8 cellular contexts compared by ENCODE assay signal in the genomic region with DNA sequence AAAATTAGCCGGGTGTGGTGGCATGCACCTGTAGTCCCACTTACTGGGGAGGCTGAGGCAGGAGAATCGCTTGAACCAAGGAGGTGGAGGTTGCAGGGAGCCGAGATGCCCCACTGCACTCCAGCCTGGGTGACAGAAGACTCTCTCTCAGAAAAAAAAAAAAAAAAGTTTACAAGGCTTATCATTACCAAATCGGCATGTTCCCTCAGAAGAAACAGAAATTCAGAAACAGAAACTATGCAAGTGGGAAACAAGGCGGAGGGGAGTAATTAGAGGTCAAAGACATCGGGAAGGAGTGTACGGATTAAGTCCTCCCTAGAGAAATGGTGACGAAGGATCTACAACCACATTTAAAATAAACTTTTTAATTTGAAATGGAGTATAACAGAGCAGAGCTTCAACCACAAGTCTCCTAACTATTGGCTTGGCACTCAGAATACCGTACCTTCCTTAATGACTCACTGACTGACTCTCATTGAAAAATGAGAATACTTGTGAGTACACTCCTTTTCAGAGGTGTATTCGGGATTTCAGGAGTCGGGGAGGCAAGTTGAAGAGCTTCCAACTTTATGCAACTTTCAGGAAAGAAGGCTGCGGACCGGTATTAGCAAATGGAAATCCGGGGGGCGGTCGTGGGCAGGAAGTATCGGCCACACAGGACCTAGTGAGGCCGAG. TPM values are rescaled to one million over a fixed set of nuclear protein-coding genes. Genes with fewer than 3 reads are reported as not detected.
DNase-seq lines count a peak whose midpoint lies in the region; ATAC-seq and TF ChIP-seq lines count a peak whose summit lies in the region.

No MANE protein-coding gene starts in this region.

- peak overlapping the region; percentile 95 for H3K27ac Mint-ChIP-seq in activated CD8-positive, alpha-beta T cell treated with anti-CD3 and anti-CD28 coated beads, Interleukin-2, amount 10 ng/mL, durations not matched to agents 7 days and 5 days

- no peaks in the 10 kb centered on the region for H3K36me3 ChIP-seq in parathyroid adenoma (ENCODE audit: control insufficient read depth, insufficient read depth, low read length)

- H3K9me3 Mint-ChIP-seq in activated CD8-positive, alpha-beta T cell treated with anti-CD3 and anti-CD28 coated beads, Interleukin-2, amount 10 ng/mL, durations not matched to agents 7 days and 5 days (ENCODE audit: insufficient read depth) = no peaks in the 10 kb centered on the region

- peak overlapping the region; percentile 87 for H3K4me3 Mint-ChIP-seq in activated CD8-positive, alpha-beta T cell treated with anti-CD3 and anti-CD28 coated beads, Interleukin-2, amount 10 ng/mL, durations not matched to agents 7 days and 5 days

- TF ChIP-seq CTCF in parathyroid adenoma (IDR thresholded peaks at IDR 0.05) = no peak

- no peaks in the 10 kb centered on the region for H3K27me3 ChIP-seq in parathyroid adenoma (ENCODE audit: control insufficient read depth, insufficient read depth, low read length)

- peak overlapping the region; percentile 90 for H3K27ac ChIP-seq in parathyroid adenoma

- no peak overlapping the region for H3K9ac ChIP-seq in parathyroid adenoma

- CTCF ChIA-PET in activated CD8-positive, alpha-beta T cell treated with anti-CD3 and anti-CD28 coated beads, Interleukin-2, amount 10 ng/mL, durations not matched to agents 7 days and 5 days (lab: Charles Lee) = interaction anchor here (1.2 kb wide), 1 partner anchor 21 kb away, joined by 3 read pairs; no protein-coding TSS in a partner anchor

- peak overlapping the region; percentile 100 for H2AFZ ChIP-seq in parathyroid adenoma

- peak overlapping the region; percentile 76 for H3K4me3 ChIP-seq in parathyroid adenoma (ENCODE audit: low read depth, low read length)

- DNase-seq in SIG-M5 treated with dmso at 0.1 percent for 504 hours (lab: John Stamatoyannopoulos, UW; ENCODE audit: unreplicated experiment) (peak; percentile 60), SIG-M5 (lab: John Stamatoyannopoulos, UW) (no peak), HS-27A (ENCODE audit: low read depth) (peak; percentile 50), foreskin melanocyte (peak; percentile 7), iPS-NIHi11 (ENCODE audit: low spot score) (no peak)
- no peak for DNase-seq in activated CD8-positive, alpha-beta T cell treated with anti-CD3 and anti-CD28 coated beads, Interleukin-2, amount 10 ng/mL, durations not matched to agents 7 days and 5 days

- no peaks in the 10 kb centered on the region for H3K27me3 Mint-ChIP-seq in activated CD8-positive, alpha-beta T cell treated with anti-CD3 and anti-CD28 coated beads, Interleukin-2, amount 10 ng/mL, durations not matched to agents 7 days and 5 days (ENCODE audit: low read depth)

- H3K79me2 ChIP-seq in parathyroid adenoma = no peaks in the 10 kb centered on the region

- H3K36me3 Mint-ChIP-seq in activated CD8-positive, alpha-beta T cell treated with anti-CD3 and anti-CD28 coated beads, Interleukin-2, amount 10 ng/mL, durations not matched to agents 7 days and 5 days (ENCODE audit: low read depth) = peaks cover 4% of the 10 kb centered on the region

- POLR2A ChIA-PET in activated CD8-positive, alpha-beta T cell treated with anti-CD3 and anti-CD28 coated beads, Interleukin-2, amount 10 ng/mL, durations not matched to agents 7 days and 5 days (lab: Charles Lee) = interaction anchor here (0.7 to 2.0 kb wide), 4 partner anchors 7 to 305 kb away, joined by 3 to 4 read pairs (median 3); no protein-coding TSS in a partner anchor

- peak overlapping the region; percentile 91 for H3K4me2 ChIP-seq in parathyroid adenoma (ENCODE audit: low read length)

- ATAC-seq in activated CD8-positive, alpha-beta T cell treated with anti-CD3 and anti-CD28 coated beads, Interleukin-2, amount 10 ng/mL, durations not matched to agents 7 days and 5 days = peak; percentile 31
- no peak for ATAC-seq in HG02571 (IDR thresholded peaks at IDR 0.05; ENCODE audit: unreplicated experiment)

- H3K4me1 ChIP-seq in parathyroid adenoma = no peaks in the 10 kb centered on the region

- no peaks in the 10 kb centered on the region for H3K9me3 ChIP-seq in parathyroid adenoma (ENCODE audit: control insufficient read depth, low read length)

- H3K4me1 Mint-ChIP-seq in activated CD8-positive, alpha-beta T cell treated with anti-CD3 and anti-CD28 coated beads, Interleukin-2, amount 10 ng/mL, durations not matched to agents 7 days and 5 days (ENCODE audit: low read depth) = peaks cover 29% of the 10 kb centered on the region

RNA-seq across cellular contexts. Expression of gene ENTPD5, which starts 0.9 kb away (rescaled TPM):
- total RNA-seq in activated CD8-positive, alpha-beta T cell treated with anti-CD3 and anti-CD28 coated beads, Interleukin-2, amount 10 ng/mL, durations not matched to agents 7 days and 5 days = 10 to 100 TPM; 13.0 to 13.8 TPM

RNA-seq across cellular contexts. Expression of gene BBOF1, which starts 1.0 kb away (rescaled TPM):
- total RNA-seq in activated CD8-positive, alpha-beta T cell treated with anti-CD3 and anti-CD28 coated beads, Interleukin-2, amount 10 ng/mL, durations not matched to agents 7 days and 5 days = 1 to 10 TPM; 1.2 to 1.3 TPM

Comparison
In these comparisons a context has a peak if more than half of its experiments do, and no peak if none do; other contexts are left out.
1. DNase-seq: peak in SIG-M5 treated with dmso at 0.1 percent for 504 hours (single experiment), HS-27A (single experiment) and foreskin melanocyte (single experiment); none in SIG-M5 (single experiment), activated CD8-positive, alpha-beta T cell treated with anti-CD3 and anti-CD28 coated beads, Interleukin-2, amount 10 ng/mL, durations not matched to agents 7 days and 5 days (single experiment) and iPS-NIHi11 (single experiment).